ENCODE assay signal across 8 cellular contexts in genomic region chr1:39269349-39269748, GRCh38.
DNase-seq lines count a peak whose midpoint lies in the region; ATAC-seq and TF ChIP-seq lines count a peak whose summit lies in the region.

No MANE protein-coding gene starts in this region.

- H3K4me3 ChIP-seq in CD4-positive, CD25-positive, alpha-beta regulatory T cell (ENCODE audit: low read depth, low read length), result no peak overlapping the region

- no peaks in the 10 kb centered on the region for H3K27me3 Mint-ChIP-seq in CD4-positive, CD25-positive, alpha-beta regulatory T cell
- peaks cover 2% of the 10 kb centered on the region; the same call in 1 of the 2 replicates for H3K27me3 Mint-ChIP-seq in HFFc6 (ENCODE audit: insufficient read depth)
- no peaks in the 10 kb centered on the region for H3K27me3 Mint-ChIP-seq in central memory CD8-positive, alpha-beta T cell
- H3K27me3 Mint-ChIP-seq in neural crest cell (ENCODE audit: low read depth), result no peaks in the 10 kb centered on the region

- no peaks in the 10 kb centered on the region for H3K9me3 ChIP-seq in CD4-positive, CD25-positive, alpha-beta regulatory T cell (ENCODE audit: control insufficient read depth in 2 of 2, low read length in 2 of 2)

- TF ChIP-seq CTCF in HFFc6 (IDR thresholded peaks at IDR 0.05) (no peak), neural crest cell (conservative IDR thresholded peaks at IDR 0.05) (no peak)

- H3K27ac Mint-ChIP-seq in CD4-positive, CD25-positive, alpha-beta regulatory T cell, result peak overlapping the region; percentile 69 to 88 (median 83)
- H3K27ac Mint-ChIP-seq in HFFc6 (peak overlapping the region; percentile 96), neural crest cell (ENCODE audit: unreplicated experiment) (peak overlapping the region; percentile 81)
- peak overlapping the region; percentile 49 for H3K27ac Mint-ChIP-seq in central memory CD8-positive, alpha-beta T cell (ENCODE audit: low read depth)

- H3K9me3 Mint-ChIP-seq in CD4-positive, CD25-positive, alpha-beta regulatory T cell, result no peaks in the 10 kb centered on the region
- H3K9me3 Mint-ChIP-seq in HFFc6 (no peaks in the 10 kb centered on the region), neural crest cell (no peaks in the 10 kb centered on the region)
- H3K9me3 Mint-ChIP-seq in central memory CD8-positive, alpha-beta T cell, result no peaks in the 10 kb centered on the region

- no peak overlapping the region for H3K27ac ChIP-seq in CD4-positive, CD25-positive, alpha-beta regulatory T cell (ENCODE audit: insufficient read depth, low read length, poor library complexity, severe bottlenecking)

- H3K27me3 ChIP-seq in CD4-positive, CD25-positive, alpha-beta regulatory T cell (ENCODE audit: control insufficient read depth, insufficient read depth, low read length), result no peaks in the 10 kb centered on the region

- H3K4me3 Mint-ChIP-seq in CD4-positive, CD25-positive, alpha-beta regulatory T cell, result peak overlapping the region; percentile 1 to 63 (median 31)
- peak overlapping the region; percentile 86 for H3K4me3 Mint-ChIP-seq in HFFc6
- H3K4me3 Mint-ChIP-seq in central memory CD8-positive, alpha-beta T cell, result no peak overlapping the region
- no peak overlapping the region for H3K4me3 Mint-ChIP-seq in neural crest cell

- H3K4me1 Mint-ChIP-seq in CD4-positive, CD25-positive, alpha-beta regulatory T cell, result peaks cover 33 to 87% (median 66%) of the 10 kb centered on the region in 4 donors
- H3K4me1 Mint-ChIP-seq in HFFc6 (ENCODE audit: low read depth) (peaks cover 61% of the 10 kb centered on the region), neural crest cell (peaks cover 42% of the 10 kb centered on the region)
- H3K4me1 Mint-ChIP-seq in central memory CD8-positive, alpha-beta T cell, result peaks cover 78% of the 10 kb centered on the region

- no peak for ATAC-seq in CD4-positive, CD25-positive, alpha-beta regulatory T cell (ENCODE audit: low read depth in 2 of 2)
- ATAC-seq in central memory CD8-positive, alpha-beta T cell (replicated peaks; ENCODE audit: extremely low read depth, poor library complexity, severe bottlenecking), result no peak
- ATAC-seq in HG03378 (IDR thresholded peaks at IDR 0.05; ENCODE audit: unreplicated experiment), result no peak

- H3K4me1 ChIP-seq in CD4-positive, CD25-positive, alpha-beta regulatory T cell (ENCODE audit: control insufficient read depth, insufficient read depth, low read length, poor library complexity, severe bottlenecking), result peaks cover 50% of the 10 kb centered on the region

- peaks cover 7% of the 10 kb centered on the region for H3K36me3 ChIP-seq in CD4-positive, CD25-positive, alpha-beta regulatory T cell (ENCODE audit: control insufficient read depth, insufficient read depth, low read length)

- H3K36me3 Mint-ChIP-seq in CD4-positive, CD25-positive, alpha-beta regulatory T cell, result peaks cover 25% of the 10 kb centered on the region
- peaks cover 6% of the 10 kb centered on the region for H3K36me3 Mint-ChIP-seq in HFFc6 (ENCODE audit: low read depth)
- peaks cover 13% of the 10 kb centered on the region for H3K36me3 Mint-ChIP-seq in central memory CD8-positive, alpha-beta T cell (ENCODE audit: insufficient read depth)
- no peaks in the 10 kb centered on the region for H3K36me3 Mint-ChIP-seq in neural crest cell (ENCODE audit: low read depth)

- DNase-seq in CD4-positive, CD25-positive, alpha-beta regulatory T cell, result no peak
- DNase-seq in HFFc6 (no peak), neural crest cell (ENCODE audit: low read depth, low spot score) (no peak), SW 1271 (lab: John Stamatoyannopoulos, UW) (no peak), NCI-H345 (lab: John Stamatoyannopoulos, UW) (no peak), NCI-H2227 (lab: John Stamatoyannopoulos, UW; ENCODE audit: unreplicated experiment) (no peak)
- DNase-seq in central memory CD8-positive, alpha-beta T cell (ENCODE audit: low spot score in 2 of 2), result no peak

Comparison
In these comparisons a context has a peak if more than half of its experiments do, and no peak if none do; other contexts are left out.
1. H3K4me3 Mint-ChIP-seq: peak in CD4-positive, CD25-positive, alpha-beta regulatory T cell (4 of 4) and HFFc6 (single experiment); none in central memory CD8-positive, alpha-beta T cell (single experiment) and neural crest cell (single experiment).
2. Peak in every context shown above with its lines, with median percentiles within 50 percentile points of each other: H3K27ac Mint-ChIP-seq.